12 cellular contexts compared by ENCODE assay signal in genomic region chr2:44934962-44935853, GRCh38. TPM values are rescaled to one million over a fixed set of nuclear protein-coding genes. Genes with fewer than 3 reads are reported as not detected.
DNase-seq lines count a peak whose midpoint lies in the region; ATAC-seq and TF ChIP-seq lines count a peak whose summit lies in the region.
"Had no signal": no experiment of that assay in that cellular context is flagged by ENCODE, and none has a peak within 500 bp of the region (broad histone marks: within the 10 kb centered on the region; RNA-seq: fewer than 3 reads in every experiment).

No MANE protein-coding gene starts in this region.

- ATAC-seq in heart left ventricle (no peak), left cardiac atrium (no peak), Panc1 (peak; percentile 40), GM21529 (IDR thresholded peaks at IDR 0.05; ENCODE audit: unreplicated experiment) (no peak)
- ATAC-seq: CD8-positive, alpha-beta T cell; esophagus mucosa had no signal

- no peak for TF ChIP-seq POLR2A in heart left ventricle (IDR thresholded peaks at IDR 0.05)

- peaks cover 84% of the 10 kb centered on the region for H3K27me3 Mint-ChIP-seq in activated naive CD4-positive, alpha-beta T cell treated with anti-CD3 and anti-CD28 coated beads for 36 hours (ENCODE audit: low read depth)

- no peak overlapping the region for H3K4me3 Mint-ChIP-seq in activated naive CD4-positive, alpha-beta T cell treated with anti-CD3 and anti-CD28 coated beads for 36 hours
- H3K4me3 Mint-ChIP-seq: CD8-positive, alpha-beta T cell had no signal

- CTCF ChIA-PET in Panc1 (lab: Charles Lee), result no interaction called here
- CTCF ChIA-PET in activated naive CD4-positive, alpha-beta T cell treated with anti-CD3 and anti-CD28 coated beads for 36 hours (lab: Charles Lee), result no interaction called here

- intact Hi-C loops in heart left ventricle (cut with DNase I) (no loop called here), left cardiac atrium (cut with DNase I) (no loop called here), Panc1 (cut with micrococcal nuclease; ENCODE audit: unreplicated experiment) (no loop called here)
- intact Hi-C loops in activated naive CD4-positive, alpha-beta T cell treated with anti-CD3 and anti-CD28 coated beads for 36 hours (cut with micrococcal nuclease), result no loop called here

- H3K4me1 ChIP-seq in heart left ventricle (peaks cover 2 to 57% (median 20%) of the 10 kb centered on the region in 12 donors), Panc1 (ENCODE audit: control insufficient read depth, insufficient read depth, low read length) (0 out of 2 replicates have a peak, but pooled peaks cover 5% of the 10 kb centered on the region), iPS-15b (ENCODE audit: control insufficient read depth, insufficient read depth, low read length) (peaks cover 23% of the 10 kb centered on the region), stomach smooth muscle (ENCODE audit: control insufficient read depth, insufficient read depth, low read length) (peaks cover 27% of the 10 kb centered on the region)

- H3K4me1 Mint-ChIP-seq in activated naive CD4-positive, alpha-beta T cell treated with anti-CD3 and anti-CD28 coated beads for 36 hours (ENCODE audit: low read depth), result peaks cover 36% of the 10 kb centered on the region

- H3K27me3 ChIP-seq in heart left ventricle (peaks cover 76 to 100% (median 97%) of the 10 kb centered on the region in 9 donors), Panc1 (ENCODE audit: control insufficient read depth, insufficient read depth, low read length) (peaks cover 2% of the 10 kb centered on the region; the same call in 1 of the 2 replicates), iPS-15b (ENCODE audit: control insufficient read depth, insufficient read depth, low read length) (peaks cover 91% of the 10 kb centered on the region), stomach smooth muscle (ENCODE audit: control insufficient read depth in 1 of 2, insufficient read depth in 2 of 2, low read length in 2 of 2) (peaks cover 75 to 92% of the 10 kb centered on the region in 2 donors)

- DNase-seq in heart left ventricle (no peak), left cardiac atrium (no peak), Panc1 (ENCODE audit: low read depth, low spot score) (no peak), anterior cingulate cortex (lab: John Stamatoyannopoulos, UW) (no peak)
- DNase-seq in activated naive CD4-positive, alpha-beta T cell treated with anti-CD3 and anti-CD28 coated beads for 36 hours, result no peak
- DNase-seq: activated naive CD4-positive, alpha-beta T cell treated with anti-CD3 and anti-CD28 coated beads, Interleukin-2, amount 50 U/mL, for 16 hours; CD8-positive, alpha-beta T cell had no signal

- H3K9me3 ChIP-seq in heart left ventricle (no peaks in the 10 kb centered on the region), Panc1 (ENCODE audit: control insufficient read depth, insufficient read depth, low read depth, low read length) (no peaks in the 10 kb centered on the region), iPS-15b (ENCODE audit: control insufficient read depth, insufficient read depth, low read length) (no peaks in the 10 kb centered on the region), stomach smooth muscle (ENCODE audit: control insufficient read depth in 2 of 2, low read length in 2 of 2) (no peaks in the 10 kb centered on the region)

- H3K4me3 ChIP-seq in heart left ventricle (peak overlapping the region in 8 of 12 donors; percentile 8 to 34 (median 27)), Panc1 (ENCODE audit: low read depth in 2 of 2, low read length in 2 of 2) (peak overlapping the region; percentile 41 to 54), iPS-15b (ENCODE audit: low read depth, low read length) (peak overlapping the region; percentile 39), stomach smooth muscle (ENCODE audit: low read length in 2 of 2) (peak overlapping the region; percentile 31 to 47)

- H3K36me3 Mint-ChIP-seq in activated naive CD4-positive, alpha-beta T cell treated with anti-CD3 and anti-CD28 coated beads for 36 hours (ENCODE audit: low read depth), result no peaks in the 10 kb centered on the region
- H3K36me3 Mint-ChIP-seq: CD8-positive, alpha-beta T cell had no signal

- no peak overlapping the region for H3K27ac ChIP-seq in heart left ventricle
- no peak overlapping the region for H3K27ac ChIP-seq in Panc1 (ENCODE audit: low read length)
- H3K27ac ChIP-seq in stomach smooth muscle (ENCODE audit: low read length), result no peak overlapping the region

- no TSS peak for BruUV-seq in Panc1 (replicated peaks; lab: Mats Ljungman, UMichigan)

- no peak overlapping the region for H3K9ac ChIP-seq in iPS-15b (ENCODE audit: low read depth, low read length)
- no peak overlapping the region for H3K9ac ChIP-seq in stomach smooth muscle (ENCODE audit: low read length in 2 of 2)

- POLR2A ChIA-PET in Panc1 (lab: Charles Lee), result no interaction called here

- no peaks in the 10 kb centered on the region for H3K9me3 Mint-ChIP-seq in activated naive CD4-positive, alpha-beta T cell treated with anti-CD3 and anti-CD28 coated beads for 36 hours
- H3K9me3 Mint-ChIP-seq: CD8-positive, alpha-beta T cell had no signal

- no peak for TF ChIP-seq CTCF in heart left ventricle (IDR thresholded peaks at IDR 0.05)
- TF ChIP-seq CTCF in Panc1 (IDR thresholded peaks at IDR 0.05), result no peak

- in situ Hi-C loops in Panc1 (cut with HindIII; ENCODE audit: low pct_unique_long_range_greater_than_20kb, low sequenced_read_pairs), result no loop called here

- no peaks in the 10 kb centered on the region for H3K36me3 ChIP-seq in heart left ventricle
- H3K36me3 ChIP-seq in Panc1 (ENCODE audit: control insufficient read depth, insufficient read depth, low read length), result no peaks in the 10 kb centered on the region; the same call in 1 of the 2 replicates
- no peaks in the 10 kb centered on the region for H3K36me3 ChIP-seq in iPS-15b (ENCODE audit: control insufficient read depth, insufficient read depth, low read length)
- no peaks in the 10 kb centered on the region for H3K36me3 ChIP-seq in stomach smooth muscle (ENCODE audit: control insufficient read depth in 2 of 2, insufficient read depth in 2 of 2, low read length in 2 of 2)

- no peak overlapping the region for H3K27ac Mint-ChIP-seq in activated naive CD4-positive, alpha-beta T cell treated with anti-CD3 and anti-CD28 coated beads for 36 hours
- H3K27ac Mint-ChIP-seq: CD8-positive, alpha-beta T cell had no signal

- 1 to 2% (median 1%) methylated on average over 51 to 61 of the region's 61 CpGs for WGBS in heart left ventricle, 4 donors

RNA-seq across cellular contexts. Expression of gene SIX3, which starts 6.3 kb away (rescaled TPM):
- total RNA-seq in heart left ventricle (not detected), left cardiac atrium (not detected), Panc1 (2021; ENCODE audit: unreplicated experiment) (0.21 TPM)
- not detected for polyA plus RNA-seq in heart left ventricle
- 0.11 TPM for polyA plus RNA-seq in Panc1 (2012; ENCODE audit: insufficient read length)
- total RNA-seq in activated naive CD4-positive, alpha-beta T cell treated with anti-CD3 and anti-CD28 coated beads for 36 hours, result not detected
- total RNA-seq: esophagus mucosa, LHCN-M2 had no signal
